8 cellular contexts compared by ENCODE assay signal in the genomic region with DNA sequence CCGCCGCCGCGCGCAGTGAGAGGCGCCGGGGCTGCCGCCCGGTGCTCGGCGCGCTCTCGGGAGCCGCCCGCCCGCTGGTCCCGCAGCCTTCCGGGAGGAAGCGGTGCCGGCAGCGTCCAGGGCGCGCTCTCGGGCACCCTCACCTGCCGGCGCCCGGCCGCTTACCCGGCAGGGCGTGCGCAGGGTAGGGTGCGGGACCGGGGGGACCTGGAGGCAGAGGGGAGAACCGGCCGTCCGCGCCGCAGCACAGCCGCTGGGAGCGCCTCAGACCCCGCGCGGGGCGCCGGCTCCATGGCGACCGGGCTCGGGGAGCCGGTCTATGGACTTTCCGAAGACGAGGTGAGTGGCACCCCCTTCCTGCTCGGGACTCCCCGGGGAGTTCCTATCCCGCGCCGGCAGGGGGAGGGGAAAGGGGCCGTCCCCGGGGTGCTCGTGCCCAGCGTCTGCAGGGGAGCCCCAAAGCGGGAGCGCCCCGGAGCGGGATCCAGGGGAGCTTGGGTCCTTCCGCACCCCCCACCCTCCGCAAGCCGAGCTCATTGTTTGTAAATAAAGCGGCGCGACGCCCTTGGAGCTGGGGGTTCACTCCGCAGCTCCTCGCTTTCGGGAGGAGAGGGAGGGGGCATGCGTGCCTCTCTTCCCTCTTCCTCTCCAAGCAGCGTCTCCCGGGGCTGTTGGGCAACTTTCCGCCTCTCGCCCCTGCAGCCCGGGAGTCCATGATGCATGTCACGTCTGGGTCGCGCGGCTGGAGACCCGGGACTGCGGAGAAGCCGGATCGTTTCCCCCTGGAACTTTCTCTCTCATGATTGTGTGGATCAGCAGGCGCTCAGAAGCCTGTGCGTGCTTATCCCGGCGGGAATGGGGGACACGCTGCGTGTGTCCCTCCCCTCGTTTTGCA. TPM values are rescaled to one million over a fixed set of nuclear protein-coding genes. Genes with fewer than 3 reads are reported as not detected.
DNase-seq lines count a peak whose midpoint lies in the region; ATAC-seq and TF ChIP-seq lines count a peak whose summit lies in the region.

No MANE protein-coding gene starts in this region.

- peaks cover 9 to 16% of the 10 kb centered on the region in 2 donors for H3K27me3 Mint-ChIP-seq in CD4-positive, alpha-beta memory T cell
- H3K27me3 Mint-ChIP-seq in progenitor cell of endocrine pancreas = no peaks in the 10 kb centered on the region

- peaks cover 18 to 31% (median 26%) of the 10 kb centered on the region in 4 donors for H3K4me1 Mint-ChIP-seq in CD4-positive, alpha-beta memory T cell
- H3K4me1 Mint-ChIP-seq in progenitor cell of endocrine pancreas (ENCODE audit: low read depth) = peaks cover 37% of the 10 kb centered on the region

- intact Hi-C loops in CD4-positive, alpha-beta memory T cell (cut with micrococcal nuclease) = loop anchor here (1.0 to 10.0 kb wide), 4 partner anchors 93 to 448 kb away; a partner anchor contains a TSS
- intact Hi-C loops in left cardiac atrium (cut with DNase I) = loop anchor here (2.0 to 10.0 kb wide), 5 partner anchors 78 to 448 kb away; no protein-coding TSS in a partner anchor

- no peaks in the 10 kb centered on the region for H3K9me3 ChIP-seq in CD4-positive, alpha-beta memory T cell (ENCODE audit: control insufficient read depth in 1 of 2, low read length in 2 of 2)

- no peaks in the 10 kb centered on the region for H3K36me3 ChIP-seq in CD4-positive, alpha-beta memory T cell (ENCODE audit: insufficient read depth, low read length)

- CTCF ChIA-PET in CD4-positive, alpha-beta memory T cell (lab: Charles Lee; ENCODE audit: partially characterized antibody) = interaction anchor here (0.6 to 1.2 kb wide), 3 partner anchors 11 to 424 kb away, joined by 3 read pairs; no protein-coding TSS in a partner anchor

- H3K4me3 ChIP-seq in CD4-positive, alpha-beta memory T cell (ENCODE audit: low read length in 2 of 2) = peak overlapping the region; percentile 52 to 54

- H3K4me1 ChIP-seq in CD4-positive, alpha-beta memory T cell (ENCODE audit: insufficient read depth, low read length) = peaks cover 19% of the 10 kb centered on the region

- DNase-seq in CD4-positive, alpha-beta memory T cell = peak; percentile 26 to 62 (median 28)
- DNase-seq in RPMI8226 = peak; percentile 74
- peak; percentile 45 to 71 for DNase-seq in activated naive CD4-positive, alpha-beta T cell treated with anti-CD3 and anti-CD28 coated beads, Interleukin-2, amount 50 U/mL, for 72 hours (ENCODE audit: low spot score in 2 of 2)
- DNase-seq in left cardiac atrium = peak; percentile 64
- peak; percentile 42 for DNase-seq in progenitor cell of endocrine pancreas (ENCODE audit: low spot score, unreplicated experiment)
- DNase-seq in HT-29 (ENCODE audit: low spot score) = no peak

- peak overlapping the region; percentile 89 to 96 (median 92) for H3K4me3 Mint-ChIP-seq in CD4-positive, alpha-beta memory T cell
- H3K4me3 Mint-ChIP-seq in progenitor cell of endocrine pancreas (ENCODE audit: low read depth) = peak overlapping the region; percentile 97

- POLR2A ChIA-PET in CD4-positive, alpha-beta memory T cell (lab: Charles Lee; ENCODE audit: partially characterized antibody) = no interaction called here

- peak; percentile 40 for TF ChIP-seq CTCF in progenitor cell of endocrine pancreas (IDR thresholded peaks at IDR 0.05; ENCODE audit: unreplicated experiment)

- peak overlapping the region in 3 of 7 donors; percentile 36 to 81 (median 60) for H3K27ac Mint-ChIP-seq in CD4-positive, alpha-beta memory T cell
- peak overlapping the region in 1 of 2 donors; percentile 90 for H3K27ac Mint-ChIP-seq in activated naive CD4-positive, alpha-beta T cell treated with anti-CD3 and anti-CD28 coated beads, Interleukin-2, amount 50 U/mL, for 72 hours
- H3K27ac Mint-ChIP-seq in progenitor cell of endocrine pancreas = peak overlapping the region; percentile 100

- ATAC-seq in GM19351 (IDR thresholded peaks at IDR 0.05; ENCODE audit: unreplicated experiment) (peak; percentile 28), HG03432 (IDR thresholded peaks at IDR 0.05; ENCODE audit: unreplicated experiment) (peak; percentile 40), left cardiac atrium (peak; percentile 31 to 38)
- ATAC-seq in activated naive CD4-positive, alpha-beta T cell treated with anti-CD3 and anti-CD28 coated beads, Interleukin-2, amount 50 U/mL, for 72 hours = peak; percentile 46 to 67

- no peaks in the 10 kb centered on the region for H3K9me3 Mint-ChIP-seq in CD4-positive, alpha-beta memory T cell
- no peaks in the 10 kb centered on the region for H3K9me3 Mint-ChIP-seq in activated naive CD4-positive, alpha-beta T cell treated with anti-CD3 and anti-CD28 coated beads, Interleukin-2, amount 50 U/mL, for 72 hours
- no peaks in the 10 kb centered on the region for H3K9me3 Mint-ChIP-seq in progenitor cell of endocrine pancreas (ENCODE audit: low read depth)

- H3K27ac ChIP-seq in CD4-positive, alpha-beta memory T cell (ENCODE audit: low read depth, low read length) = no peak overlapping the region

- H3K27me3 ChIP-seq in CD4-positive, alpha-beta memory T cell (ENCODE audit: insufficient read depth, low read length) = no peaks in the 10 kb centered on the region

- peaks cover 0 to 11% of the 10 kb centered on the region in 2 donors for H3K36me3 Mint-ChIP-seq in CD4-positive, alpha-beta memory T cell
- no peaks in the 10 kb centered on the region for H3K36me3 Mint-ChIP-seq in activated naive CD4-positive, alpha-beta T cell treated with anti-CD3 and anti-CD28 coated beads, Interleukin-2, amount 50 U/mL, for 72 hours
- no peaks in the 10 kb centered on the region for H3K36me3 Mint-ChIP-seq in progenitor cell of endocrine pancreas (ENCODE audit: insufficient read depth)

RNA-seq across cellular contexts. Expression of a gene that starts 0.6 kb away (rescaled TPM):
- total RNA-seq in CD4-positive, alpha-beta memory T cell = 1 to 10 TPM; 2.8 to 3.5 TPM
- 1 to 10 TPM; 4.0 to 4.1 TPM for polyA plus RNA-seq in CD4-positive, alpha-beta memory T cell
- total RNA-seq in activated naive CD4-positive, alpha-beta T cell treated with anti-CD3 and anti-CD28 coated beads, Interleukin-2, amount 50 U/mL, for 72 hours = 1 to 10 TPM; 1.7 to 8.3 TPM
- 10 to 100 TPM; 64.9 to 98.2 TPM for total RNA-seq in left cardiac atrium
- 152 and 162 TPM in 2 replicates for total RNA-seq in progenitor cell of endocrine pancreas
- 78.2 and 83.9 TPM in 2 replicates for total RNA-seq in HT-29 (2014; rRNA removed; shearing (Covaris generic))
